Comparison of ENCODE assay signal across 8 cellular contexts in genomic region chr20:19205999-19206398, GRCh38. TPM values are rescaled to one million over a fixed set of nuclear protein-coding genes. Genes with fewer than 3 reads are reported as not detected.
DNase-seq lines count a peak whose midpoint lies in the region; ATAC-seq and TF ChIP-seq lines count a peak whose summit lies in the region.

No MANE protein-coding gene starts in this region.

- H3K9me3 Mint-ChIP-seq in endothelial cell (ENCODE audit: unreplicated experiment), result no peaks in the 10 kb centered on the region

- peak; percentile 74 for DNase-seq in CD1c-positive myeloid dendritic cell (ENCODE audit: extremely low spot score)
- DNase-seq in NCI-H2227 treated with DMSO at 0.1 percent for 48 hours (lab: John Stamatoyannopoulos, UW), result peak; percentile 45
- DNase-seq in activated CD4-positive, alpha-beta T cell treated with anti-CD3 and anti-CD28 coated beads for 4 hours, result peak; percentile 26 to 41
- DNase-seq in endothelial cell (ENCODE audit: low spot score), result peak; percentile 84
- peak; percentile 63 for DNase-seq in mucosa of gallbladder (ENCODE audit: low spot score)
- DNase-seq in stimulated activated CD8-positive, alpha-beta memory T cell treated with anti-CD3 and anti-CD28 coated beads, Interleukin-7, amount 100 ng/mL, for 4 hours (ENCODE audit: low read depth in 2 of 2), result peak; percentile 16 to 42

- ATAC-seq in GM21576 (IDR thresholded peaks at IDR 0.05; ENCODE audit: unreplicated experiment) (peak; percentile 71), GM21737 (IDR thresholded peaks at IDR 0.05; ENCODE audit: unreplicated experiment) (no peak)

- no peak overlapping the region for H3K27ac Mint-ChIP-seq in endothelial cell (ENCODE audit: unreplicated experiment)

- no peaks in the 10 kb centered on the region for H3K36me3 Mint-ChIP-seq in endothelial cell (ENCODE audit: low read depth, unreplicated experiment)

- H3K4me3 Mint-ChIP-seq in endothelial cell (ENCODE audit: unreplicated experiment), result no peak overlapping the region

- TF ChIP-seq CTCF in endothelial cell (IDR thresholded peaks at IDR 0.05; ENCODE audit: unreplicated experiment), result peak; percentile 98

- H3K4me1 Mint-ChIP-seq in endothelial cell (ENCODE audit: unreplicated experiment), result no peaks in the 10 kb centered on the region

- peaks cover 4% of the 10 kb centered on the region for H3K27me3 Mint-ChIP-seq in endothelial cell (ENCODE audit: unreplicated experiment)

RNA-seq across cellular contexts. Expression of gene SLC24A3, which starts 6.4 kb away (rescaled TPM):
- total RNA-seq in endothelial cell (ENCODE audit: unreplicated experiment), result 0.15 TPM
- 19.9 TPM for total RNA-seq in mucosa of gallbladder

Comparison
In these comparisons a context has a peak if more than half of its experiments do, and no peak if none do; other contexts are left out.
1. DNase-seq: peak in every context shown above with its lines; median percentile 84 in endothelial cell; 74 in CD1c-positive myeloid dendritic cell; 63 in mucosa of gallbladder; 45 in NCI-H2227 treated with DMSO at 0.1 percent for 48 hours; 34 in activated CD4-positive, alpha-beta T cell treated with anti-CD3 and anti-CD28 coated beads for 4 hours; 29 in stimulated activated CD8-positive, alpha-beta memory T cell treated with anti-CD3 and anti-CD28 coated beads, Interleukin-7, amount 100 ng/mL, for 4 hours.
2. RNA of gene SLC24A3, which starts 6.4 kb away (total RNA-seq): 19.9 TPM in mucosa of gallbladder (single experiment); 0.15 TPM in endothelial cell (single experiment); every median in the first group is over 10 times any median in the second.